In genomic region chr17:2029911-2030778, GRCh38 we compare ENCODE assay signal across 1 cellular context.
TF ChIP-seq lines count a peak whose summit lies in the region.

TSS of gene DPH1 (plus strand) at chr17:2030153. CDS start at chr17:2030170, 17 bp downstream.

TF ChIP-seq in HEK293, 187 proteins besides CTCF, POLR2A, EP300 and RAD21 (continued from another document and continues in another):
- TF ChIP-seq ZSCAN4 (tag by site-specific recombination; IDR thresholded peaks at IDR 0.05) = 0 out of 2 replicates have a peak, but pooled peaks have one; percentile 18
- no peak for TF ChIP-seq ZNF548 (tag by site-specific recombination; IDR thresholded peaks at IDR 0.05)
- TF ChIP-seq KLF16 (tag by site-specific recombination; IDR thresholded peaks at IDR 0.05) = peak; percentile 94
- TF ChIP-seq REST (tag by site-specific recombination; IDR thresholded peaks at IDR 0.05) = peak; percentile 81
- TF ChIP-seq ZNF404 (tag by site-specific recombination; IDR thresholded peaks at IDR 0.05) = no peak
- TF ChIP-seq ZNF132 (tag by site-specific recombination; IDR thresholded peaks at IDR 0.05; ENCODE audit: borderline replicate concordance) = no peak
- TF ChIP-seq ZBTB20 (tag by site-specific recombination; IDR thresholded peaks at IDR 0.05) = peak; percentile 92
- peak; percentile 88 for TF ChIP-seq ZFHX2 (tag by site-specific recombination; conservative IDR thresholded peaks at IDR 0.05)
- peak; percentile 7; the same call in 1 of the 2 replicates for TF ChIP-seq MYNN (tag by site-specific recombination; IDR thresholded peaks at IDR 0.05; ENCODE audit: borderline replicate concordance)
- peak; percentile 68 for TF ChIP-seq GLIS1 (tag by site-specific recombination; IDR thresholded peaks at IDR 0.05)
- peak; percentile 13; the same call in 1 of the 2 replicates for TF ChIP-seq ZNF341 (tag by site-specific recombination; IDR thresholded peaks at IDR 0.05; ENCODE audit: low read depth)
- peak; percentile 68 for TF ChIP-seq ZNF24 (tag by site-specific recombination; IDR thresholded peaks at IDR 0.05)
- TF ChIP-seq ZNF501 (tag by site-specific recombination; IDR thresholded peaks at IDR 0.05) = peak; percentile 56; the same call in 1 of the 2 replicates
- peak; percentile 100 for TF ChIP-seq ZBTB17 (tag by site-specific recombination; IDR thresholded peaks at IDR 0.05)
- TF ChIP-seq ZNF791 (tag by site-specific recombination; IDR thresholded peaks at IDR 0.05) = no peak
- TF ChIP-seq REPIN1 (tag by site-specific recombination; IDR thresholded peaks at IDR 0.05; ENCODE audit: low read depth) = 0 out of 2 replicates have a peak, but pooled peaks have one; percentile 25
- TF ChIP-seq PRDM6 (tag by site-specific recombination; IDR thresholded peaks at IDR 0.05) = no peak; the same call in 1 of the 2 replicates
- TF ChIP-seq ZNF571 (tag by site-specific recombination; IDR thresholded peaks at IDR 0.05) = no peak
- TF ChIP-seq YY1 (tag by site-specific recombination; IDR thresholded peaks at IDR 0.05) = peak; percentile 94
- TF ChIP-seq ZBTB8A (tag by site-specific recombination; IDR thresholded peaks at IDR 0.05) = peak; percentile 51; the same call in 1 of the 2 replicates
- TF ChIP-seq ZSCAN18 (tag by site-specific recombination; IDR thresholded peaks at IDR 0.05) = 0 out of 2 replicates have a peak, but pooled peaks have one; percentile 20
- 0 out of 2 replicates have a peak, but pooled peaks have one; percentile 49 for TF ChIP-seq GLI4 (tag by site-specific recombination; IDR thresholded peaks at IDR 0.05)
- TF ChIP-seq MEIS1 (CRISPR knock-in tag; IDR thresholded peaks at IDR 0.05; ENCODE audit: borderline replicate concordance) = no peak
- peak; percentile 79; the same call in 1 of the 2 replicates for TF ChIP-seq HIC1 (tag by site-specific recombination; IDR thresholded peaks at IDR 0.05)
- peak; percentile 89 for TF ChIP-seq ZNF335 (tag by site-specific recombination; conservative IDR thresholded peaks at IDR 0.05)
- no peak for TF ChIP-seq ZNF362 (tag by site-specific recombination; IDR thresholded peaks at IDR 0.05)
- TF ChIP-seq ZNF148 (tag by site-specific recombination; IDR thresholded peaks at IDR 0.05; ENCODE audit: borderline replicate concordance) = no peak
- no peak for TF ChIP-seq ZNF248 (tag by site-specific recombination; IDR thresholded peaks at IDR 0.05)
- TF ChIP-seq HOXC10 (CRISPR knock-in tag; IDR thresholded peaks at IDR 0.05) = no peak
- TF ChIP-seq ZNF596 (tag by site-specific recombination; IDR thresholded peaks at IDR 0.05) = no peak
- 0 out of 2 replicates have a peak, but pooled peaks have one; percentile 35 for TF ChIP-seq ZBTB21 (tag by site-specific recombination; IDR thresholded peaks at IDR 0.05)
- no peak; the same call in 1 of the 2 replicates for TF ChIP-seq ZNF561 (tag by site-specific recombination; IDR thresholded peaks at IDR 0.05; ENCODE audit: borderline replicate concordance)
- peak; percentile 66; the same call in 1 of the 2 replicates for TF ChIP-seq ZBTB44 (tag by site-specific recombination; IDR thresholded peaks at IDR 0.05)
- TF ChIP-seq BCL6B (tag by site-specific recombination; IDR thresholded peaks at IDR 0.05) = no peak
- peak; percentile 62; the same call in 1 of the 2 replicates for TF ChIP-seq ZNF629 (tag by site-specific recombination; IDR thresholded peaks at IDR 0.05)
- TF ChIP-seq PRDM10 (tag by site-specific recombination; IDR thresholded peaks at IDR 0.05) = peak; percentile 30
- TF ChIP-seq ZNF843 (tag by site-specific recombination; IDR thresholded peaks at IDR 0.05) = no peak
